1 cellular context compared by ENCODE assay signal in the genomic region with DNA sequence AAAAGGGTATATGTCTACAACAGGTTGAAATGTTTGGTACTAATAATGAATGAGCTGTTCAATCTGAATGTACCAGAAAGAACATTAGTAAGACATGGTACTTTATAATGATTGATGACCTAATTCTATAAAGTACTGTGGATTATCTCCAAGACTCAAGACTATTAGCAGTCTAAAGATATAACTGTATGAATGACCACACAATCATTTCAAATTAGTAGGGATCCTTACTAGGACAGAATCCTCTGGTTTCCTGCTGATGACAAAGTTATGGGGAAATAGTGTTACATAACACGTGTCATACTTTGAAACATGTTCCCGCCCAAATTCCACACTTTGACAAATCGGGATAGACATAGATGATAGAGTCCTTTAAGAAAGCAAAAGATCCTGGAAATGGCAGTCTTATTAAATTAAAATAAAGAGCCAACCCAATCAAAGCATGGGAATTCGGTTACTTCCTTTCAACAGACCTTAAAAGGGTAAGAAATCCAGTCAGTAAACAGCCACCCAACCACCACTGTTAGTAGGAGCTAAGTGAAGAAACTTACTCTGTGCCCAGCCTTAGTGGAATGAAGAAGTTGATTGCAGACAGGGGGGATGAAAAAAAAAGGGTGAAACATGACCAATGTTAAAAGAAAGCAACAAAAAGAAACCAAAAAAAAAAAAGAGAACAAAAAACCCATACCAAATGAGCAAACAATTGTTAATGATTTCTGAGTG.
TF ChIP-seq lines count a peak whose summit lies in the region.

No MANE protein-coding gene starts in this region.

TF ChIP-seq in K562, 482 proteins besides CTCF, POLR2A, EP300 and RAD21 (continues in another document):
- TF ChIP-seq ZNF224 (CRISPR knock-in tag; IDR thresholded peaks at IDR 0.05) = no peak
- peak; percentile 88 for TF ChIP-seq L3MBTL2 (IDR thresholded peaks at IDR 0.05)
- no peak for TF ChIP-seq GABPA (tag; conservative IDR thresholded peaks at IDR 0.05; ENCODE audit: low read depth)
- TF ChIP-seq ZNF589 (CRISPR knock-in tag; IDR thresholded peaks at IDR 0.05; ENCODE audit: low read depth) = no peak
- no peak for TF ChIP-seq CBX1 (IDR thresholded peaks at IDR 0.05; ENCODE audit: low read depth)
- TF ChIP-seq ETV1 (tag; conservative IDR thresholded peaks at IDR 0.05; ENCODE audit: low read depth) = 0 out of 2 replicates have a peak, but pooled peaks have one; percentile 11
- no peak for TF ChIP-seq BRD9 (IDR thresholded peaks at IDR 0.05; ENCODE audit: low read depth, partially characterized antibody)
- TF ChIP-seq, protein P1, sequence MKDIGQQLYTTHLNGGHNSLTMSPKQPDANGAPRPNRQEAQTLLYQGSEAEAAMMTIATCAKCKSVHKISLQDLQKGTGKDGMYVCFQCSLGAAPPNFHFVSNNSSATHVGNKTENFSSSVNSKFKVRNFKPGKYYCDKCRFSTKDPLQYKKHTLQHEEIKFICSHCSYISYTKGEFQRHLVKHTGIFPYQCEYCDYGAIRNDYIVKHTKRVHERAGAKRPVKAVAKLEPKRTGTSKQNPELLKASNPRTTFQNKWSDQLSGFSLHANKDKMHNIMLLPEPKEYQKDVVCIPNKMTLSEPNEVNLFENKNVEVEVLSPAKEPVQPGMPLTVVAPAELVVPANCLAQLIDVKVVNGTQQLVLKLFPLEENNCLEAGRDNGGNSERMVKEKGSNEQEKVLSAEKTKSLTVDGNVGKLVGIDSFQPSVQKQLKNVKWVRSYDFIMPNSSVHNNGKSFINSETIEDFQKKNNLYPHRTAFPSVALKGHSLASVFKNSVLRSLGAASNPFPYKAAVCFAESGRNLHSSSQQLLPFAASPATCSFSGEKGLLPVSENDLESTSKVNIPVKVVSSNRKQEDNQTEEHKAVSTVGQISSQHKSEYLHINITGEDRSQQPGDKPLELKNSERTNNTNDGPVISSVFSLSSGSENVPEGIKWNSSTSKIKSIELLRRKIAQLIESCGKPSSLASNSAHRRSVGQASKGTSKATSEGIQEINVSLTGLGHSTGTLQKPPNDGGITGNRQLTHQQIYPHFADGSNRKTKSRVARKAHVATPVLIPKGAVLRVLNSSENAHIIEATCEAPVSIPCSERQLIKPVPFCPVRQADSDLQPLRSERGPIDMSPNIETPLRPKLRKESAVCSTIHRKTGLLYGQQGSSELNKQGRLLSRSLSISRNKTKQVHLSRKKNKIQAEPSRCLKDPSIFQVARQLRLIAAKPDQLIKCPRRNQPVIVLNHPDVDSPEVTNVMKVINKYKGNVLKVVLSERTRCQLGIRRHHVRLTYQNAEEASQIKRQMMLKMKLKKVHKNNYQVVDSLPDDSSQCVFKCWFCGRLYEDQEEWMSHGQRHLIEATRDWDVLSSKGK (CRISPR knock-in tag; IDR thresholded peaks at IDR 0.05) = no peak
- TF ChIP-seq EGR1 (conservative IDR thresholded peaks at IDR 0.05) = no peak
- TF ChIP-seq ZNF3 (CRISPR knock-in tag; IDR thresholded peaks at IDR 0.05) = no peak
- no peak for TF ChIP-seq ZEB2 (IDR thresholded peaks at IDR 0.05)
- TF ChIP-seq, protein P2, sequence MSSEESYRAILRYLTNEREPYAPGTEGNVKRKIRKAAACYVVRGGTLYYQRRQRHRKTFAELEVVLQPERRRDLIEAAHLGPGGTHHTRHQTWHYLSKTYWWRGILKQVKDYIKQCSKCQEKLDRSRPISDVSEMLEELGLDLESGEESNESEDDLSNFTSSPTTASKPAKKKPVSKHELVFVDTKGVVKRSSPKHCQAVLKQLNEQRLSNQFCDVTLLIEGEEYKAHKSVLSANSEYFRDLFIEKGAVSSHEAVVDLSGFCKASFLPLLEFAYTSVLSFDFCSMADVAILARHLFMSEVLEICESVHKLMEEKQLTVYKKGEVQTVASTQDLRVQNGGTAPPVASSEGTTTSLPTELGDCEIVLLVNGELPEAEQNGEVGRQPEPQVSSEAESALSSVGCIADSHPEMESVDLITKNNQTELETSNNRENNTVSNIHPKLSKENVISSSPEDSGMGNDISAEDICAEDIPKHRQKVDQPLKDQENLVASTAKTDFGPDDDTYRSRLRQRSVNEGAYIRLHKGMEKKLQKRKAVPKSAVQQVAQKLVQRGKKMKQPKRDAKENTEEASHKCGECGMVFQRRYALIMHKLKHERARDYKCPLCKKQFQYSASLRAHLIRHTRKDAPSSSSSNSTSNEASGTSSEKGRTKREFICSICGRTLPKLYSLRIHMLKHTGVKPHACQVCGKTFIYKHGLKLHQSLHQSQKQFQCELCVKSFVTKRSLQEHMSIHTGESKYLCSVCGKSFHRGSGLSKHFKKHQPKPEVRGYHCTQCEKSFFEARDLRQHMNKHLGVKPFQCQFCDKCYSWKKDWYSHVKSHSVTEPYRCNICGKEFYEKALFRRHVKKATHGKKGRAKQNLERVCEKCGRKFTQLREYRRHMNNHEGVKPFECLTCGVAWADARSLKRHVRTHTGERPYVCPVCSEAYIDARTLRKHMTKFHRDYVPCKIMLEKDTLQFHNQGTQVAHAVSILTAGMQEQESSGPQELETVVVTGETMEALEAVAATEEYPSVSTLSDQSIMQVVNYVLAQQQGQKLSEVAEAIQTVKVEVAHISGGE (CRISPR knock-in tag; IDR thresholded peaks at IDR 0.05) = no peak
- TF ChIP-seq, protein P3, sequence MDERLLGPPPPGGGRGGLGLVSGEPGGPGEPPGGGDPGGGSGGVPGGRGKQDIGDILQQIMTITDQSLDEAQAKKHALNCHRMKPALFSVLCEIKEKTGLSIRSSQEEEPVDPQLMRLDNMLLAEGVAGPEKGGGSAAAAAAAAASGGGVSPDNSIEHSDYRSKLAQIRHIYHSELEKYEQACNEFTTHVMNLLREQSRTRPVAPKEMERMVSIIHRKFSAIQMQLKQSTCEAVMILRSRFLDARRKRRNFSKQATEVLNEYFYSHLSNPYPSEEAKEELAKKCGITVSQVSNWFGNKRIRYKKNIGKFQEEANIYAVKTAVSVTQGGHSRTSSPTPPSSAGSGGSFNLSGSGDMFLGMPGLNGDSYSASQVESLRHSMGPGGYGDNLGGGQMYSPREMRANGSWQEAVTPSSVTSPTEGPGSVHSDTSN (CRISPR knock-in tag; IDR thresholded peaks at IDR 0.05; ENCODE audit: low read depth) = no peak
- TF ChIP-seq, protein P3 (tag; conservative IDR thresholded peaks at IDR 0.05; ENCODE audit: low read depth) = peak; percentile 51
- TF ChIP-seq HOXB6 (CRISPR knock-in tag; IDR thresholded peaks at IDR 0.05; ENCODE audit: borderline replicate concordance) = no peak
- TF ChIP-seq, protein P4, sequence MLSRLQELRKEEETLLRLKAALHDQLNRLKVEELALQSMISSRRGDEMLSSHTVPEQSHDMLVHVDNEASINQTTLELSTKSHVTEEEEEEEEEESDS (CRISPR knock-in tag; IDR thresholded peaks at IDR 0.05) = no peak
- TF ChIP-seq, protein P5, sequence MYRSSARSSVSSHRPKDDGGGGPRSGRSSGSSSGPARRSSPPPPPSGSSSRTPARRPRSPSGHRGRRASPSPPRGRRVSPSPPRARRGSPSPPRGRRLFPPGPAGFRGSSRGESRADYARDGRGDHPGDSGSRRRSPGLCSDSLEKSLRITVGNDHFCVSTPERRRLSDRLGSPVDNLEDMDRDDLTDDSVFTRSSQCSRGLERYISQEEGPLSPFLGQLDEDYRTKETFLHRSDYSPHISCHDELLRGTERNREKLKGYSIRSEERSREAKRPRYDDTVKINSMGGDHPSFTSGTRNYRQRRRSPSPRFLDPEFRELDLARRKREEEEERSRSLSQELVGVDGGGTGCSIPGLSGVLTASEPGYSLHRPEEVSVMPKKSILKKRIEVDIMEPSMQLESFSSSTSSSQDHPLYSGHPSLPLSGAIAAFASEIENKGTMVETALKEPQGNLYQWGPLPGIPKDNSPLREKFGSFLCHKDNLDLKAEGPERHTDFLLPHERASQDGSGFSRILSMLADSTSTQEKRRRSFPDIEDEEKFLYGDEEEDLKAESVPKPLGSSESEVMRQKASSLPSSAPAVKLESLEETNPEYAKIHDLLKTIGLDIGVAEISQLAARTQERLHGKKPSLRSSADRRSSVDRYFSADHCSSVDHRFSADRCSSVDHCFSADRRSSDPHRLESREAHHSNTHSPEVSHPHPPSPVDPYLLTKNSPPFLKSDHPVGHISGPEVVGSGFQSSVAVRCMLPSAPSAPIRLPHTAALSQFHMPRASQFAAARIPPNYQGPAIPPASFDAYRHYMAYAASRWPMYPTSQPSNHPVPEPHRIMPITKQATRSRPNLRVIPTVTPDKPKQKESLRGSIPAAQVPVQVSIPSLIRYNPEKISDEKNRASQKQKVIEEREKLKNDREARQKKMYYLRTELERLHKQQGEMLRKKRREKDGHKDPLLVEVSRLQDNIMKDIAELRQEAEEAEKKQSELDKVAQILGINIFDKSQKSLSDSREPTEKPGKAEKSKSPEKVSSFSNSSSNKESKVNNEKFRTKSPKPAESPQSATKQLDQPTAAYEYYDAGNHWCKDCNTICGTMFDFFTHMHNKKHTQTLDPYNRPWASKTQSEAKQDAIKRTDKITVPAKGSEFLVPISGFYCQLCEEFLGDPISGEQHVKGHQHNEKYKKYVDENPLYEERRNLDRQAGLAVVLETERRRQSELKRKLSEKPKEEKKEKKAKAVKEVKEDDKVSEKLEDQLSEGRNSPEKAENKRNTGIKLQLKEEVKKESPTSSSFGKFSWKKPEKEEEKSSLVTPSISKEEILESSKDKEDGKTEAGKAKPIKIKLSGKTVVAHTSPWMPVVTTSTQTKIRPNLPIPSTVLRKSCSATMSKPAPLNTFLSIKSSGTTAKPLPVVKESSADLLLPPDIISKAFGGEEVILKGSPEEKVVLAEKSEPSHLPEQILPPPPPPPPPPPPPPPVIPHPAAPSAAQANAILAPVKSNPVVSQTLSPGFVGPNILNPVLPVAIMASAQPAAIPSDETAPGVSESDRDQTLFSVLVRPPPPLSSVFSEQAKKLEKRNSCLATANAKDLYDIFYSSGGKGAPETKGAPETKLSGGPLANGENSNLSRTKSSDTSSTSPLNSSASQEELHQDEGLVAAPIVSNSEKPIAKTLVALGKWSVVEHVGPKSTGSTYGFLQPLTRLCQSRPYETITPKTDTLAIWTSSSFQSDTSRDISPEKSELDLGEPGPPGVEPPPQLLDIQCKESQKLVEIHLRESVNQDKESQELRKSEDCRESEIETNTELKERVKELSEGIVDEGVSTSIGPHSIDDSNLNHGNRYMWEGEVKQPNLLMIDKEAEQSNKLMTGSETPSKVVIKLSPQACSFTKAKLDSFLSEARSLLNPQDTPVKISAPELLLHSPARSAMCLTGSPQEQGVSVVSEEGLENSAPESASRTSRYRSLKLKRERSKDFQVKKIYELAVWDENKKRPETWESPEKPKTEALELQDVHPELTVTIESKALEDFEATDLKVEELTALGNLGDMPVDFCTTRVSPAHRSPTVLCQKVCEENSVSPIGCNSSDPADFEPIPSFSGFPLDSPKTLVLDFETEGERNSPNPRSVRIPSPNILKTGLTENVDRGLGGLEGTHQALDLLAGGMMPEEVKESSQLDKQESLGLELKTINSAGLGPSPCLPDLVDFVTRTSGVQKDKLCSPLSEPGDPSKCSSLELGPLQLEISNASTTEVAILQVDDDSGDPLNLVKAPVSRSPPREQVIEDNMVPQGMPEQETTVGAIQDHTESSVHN (IDR thresholded peaks at IDR 0.05; ENCODE audit: borderline replicate concordance in 1 of 2, low read depth in 1 of 2) = no peak
- TF ChIP-seq SRSF9 (IDR thresholded peaks at IDR 0.05; ENCODE audit: borderline replicate concordance, low read depth, low read length) = no peak
- TF ChIP-seq POLR2AphosphoS2 (IDR thresholded peaks at IDR 0.05; ENCODE audit: low read length) = no peak
- TF ChIP-seq, protein P6, sequence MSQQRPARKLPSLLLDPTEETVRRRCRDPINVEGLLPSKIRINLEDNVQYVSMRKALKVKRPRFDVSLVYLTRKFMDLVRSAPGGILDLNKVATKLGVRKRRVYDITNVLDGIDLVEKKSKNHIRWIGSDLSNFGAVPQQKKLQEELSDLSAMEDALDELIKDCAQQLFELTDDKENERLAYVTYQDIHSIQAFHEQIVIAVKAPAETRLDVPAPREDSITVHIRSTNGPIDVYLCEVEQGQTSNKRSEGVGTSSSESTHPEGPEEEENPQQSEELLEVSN (IDR thresholded peaks at IDR 0.05; ENCODE audit: borderline replicate concordance in 1 of 2, extremely low read depth in 1 of 2, insufficient read depth in 1 of 2, insufficient read length in 1 of 2, low read depth in 1 of 2, low read length in 1 of 2, poor library complexity in 1 of 2, severe bottlenecking in 1 of 2) = peak; percentile 70 to 77
- TF ChIP-seq RBM17 (IDR thresholded peaks at IDR 0.05; ENCODE audit: borderline replicate concordance, low read depth, low read length) = no peak
- TF ChIP-seq, protein P7, sequence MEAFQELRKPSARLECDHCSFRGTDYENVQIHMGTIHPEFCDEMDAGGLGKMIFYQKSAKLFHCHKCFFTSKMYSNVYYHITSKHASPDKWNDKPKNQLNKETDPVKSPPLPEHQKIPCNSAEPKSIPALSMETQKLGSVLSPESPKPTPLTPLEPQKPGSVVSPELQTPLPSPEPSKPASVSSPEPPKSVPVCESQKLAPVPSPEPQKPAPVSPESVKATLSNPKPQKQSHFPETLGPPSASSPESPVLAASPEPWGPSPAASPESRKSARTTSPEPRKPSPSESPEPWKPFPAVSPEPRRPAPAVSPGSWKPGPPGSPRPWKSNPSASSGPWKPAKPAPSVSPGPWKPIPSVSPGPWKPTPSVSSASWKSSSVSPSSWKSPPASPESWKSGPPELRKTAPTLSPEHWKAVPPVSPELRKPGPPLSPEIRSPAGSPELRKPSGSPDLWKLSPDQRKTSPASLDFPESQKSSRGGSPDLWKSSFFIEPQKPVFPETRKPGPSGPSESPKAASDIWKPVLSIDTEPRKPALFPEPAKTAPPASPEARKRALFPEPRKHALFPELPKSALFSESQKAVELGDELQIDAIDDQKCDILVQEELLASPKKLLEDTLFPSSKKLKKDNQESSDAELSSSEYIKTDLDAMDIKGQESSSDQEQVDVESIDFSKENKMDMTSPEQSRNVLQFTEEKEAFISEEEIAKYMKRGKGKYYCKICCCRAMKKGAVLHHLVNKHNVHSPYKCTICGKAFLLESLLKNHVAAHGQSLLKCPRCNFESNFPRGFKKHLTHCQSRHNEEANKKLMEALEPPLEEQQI (IDR thresholded peaks at IDR 0.05) = no peak
- TF ChIP-seq KAT8 (IDR thresholded peaks at IDR 0.05; ENCODE audit: low read depth) = no peak
- TF ChIP-seq HLTF (IDR thresholded peaks at IDR 0.05) = 0 out of 2 replicates have a peak, but pooled peaks have one; percentile 41
